Comparison of ENCODE assay signal across 20 cellular contexts in the genomic region with DNA sequence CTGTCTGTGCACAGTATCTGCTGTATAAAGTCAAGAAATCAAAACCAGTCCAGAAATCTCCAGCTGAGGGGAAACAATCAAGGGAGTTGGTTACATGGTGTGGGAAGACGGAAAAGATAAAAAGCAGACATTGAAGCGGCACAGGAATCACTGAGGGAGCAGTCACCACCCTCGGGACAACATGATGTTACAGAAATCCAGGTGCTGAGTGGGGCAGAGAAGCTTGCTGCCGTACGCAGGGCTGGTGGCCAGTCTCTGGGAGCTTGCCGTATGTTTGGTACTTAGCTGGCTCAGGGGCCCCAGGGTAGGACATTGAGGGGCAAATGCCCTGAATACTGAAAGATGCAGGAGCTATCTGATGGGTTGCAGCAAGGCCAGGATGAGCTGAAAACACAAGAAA.
"Had no signal": no experiment of that assay in that cellular context is flagged by ENCODE, and none has a peak within 500 bp of the region (broad histone marks: within the 10 kb centered on the region; RNA-seq: fewer than 3 reads in every experiment).

No MANE protein-coding gene starts in this region.

- H3K36me3 ChIP-seq: colonic mucosa, esophagus squamous epithelium, gastrocnemius medialis, heart right ventricle, left lung, lower lobe of right lung had no signal

- H3K27me3 ChIP-seq: colonic mucosa, dorsolateral prefrontal cortex, esophagus squamous epithelium, gastrocnemius medialis, heart right ventricle, left lung had no signal

- H3K27ac ChIP-seq: colonic mucosa, esophagus squamous epithelium, gastrocnemius medialis, heart right ventricle, left lung, lower lobe of right lung had no signal

- H3K4me1 ChIP-seq: colonic mucosa, esophagus squamous epithelium, gastrocnemius medialis had no signal

- H3K4me3 ChIP-seq: colonic mucosa, esophagus squamous epithelium, gastrocnemius medialis, heart right ventricle, left lung, lower lobe of right lung had no signal

- DNase-seq: colonic mucosa; cortex of kidney; dermis blood vessel endothelial cell; dorsolateral prefrontal cortex; effector CD4-positive, alpha-beta T cell; effector memory CD4-positive, alpha-beta T cell; esophagus squamous epithelium; foreskin fibroblast; gastrocnemius medialis; glutamatergic neuron; head of caudate nucleus; heart right ventricle; hippocampal formation; left cardiac atrium; left lung; left ventricle myocardium superior; lower lobe of right lung; mesenchymal stem cell; naive thymus-derived CD4-positive, alpha-beta T cell had no signal

- H3K9me3 ChIP-seq: colonic mucosa, esophagus squamous epithelium, gastrocnemius medialis, heart right ventricle, left lung, lower lobe of right lung had no signal

- H3K36me3 Mint-ChIP-seq: mesothelial cell of epicardium; naive thymus-derived CD4-positive, alpha-beta T cell had no signal

- H3K4me3 Mint-ChIP-seq: naive thymus-derived CD4-positive, alpha-beta T cell had no signal

- H3K9me3 Mint-ChIP-seq: mesothelial cell of epicardium had no signal

- H3K27ac Mint-ChIP-seq: mesothelial cell of epicardium; naive thymus-derived CD4-positive, alpha-beta T cell had no signal
